ENCODE assay signal across 8 cellular contexts in the genomic region with DNA sequence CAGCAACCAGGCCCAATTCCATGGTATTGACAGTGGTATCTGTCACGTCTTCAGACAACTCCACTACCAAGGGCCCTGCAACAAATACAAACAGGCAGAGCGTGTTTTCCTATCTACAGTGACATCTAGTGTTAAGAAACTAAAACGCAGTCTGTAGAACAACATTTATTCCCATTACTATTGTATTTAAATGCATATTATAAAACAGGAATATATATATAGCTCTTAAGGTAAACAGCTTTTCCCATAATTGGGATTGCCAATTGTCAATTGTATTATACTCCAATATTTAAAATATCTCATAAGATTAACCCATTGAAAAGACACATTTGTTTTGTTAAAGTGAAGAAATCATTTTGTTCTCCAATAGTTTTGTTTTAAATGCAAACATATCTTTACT.
DNase-seq lines count a peak whose midpoint lies in the region; ATAC-seq lines count a peak whose summit lies in the region.

No MANE protein-coding gene starts in this region.

- no peaks in the 10 kb centered on the region for H3K27me3 ChIP-seq in adipocyte (replicated peaks; ENCODE audit: control insufficient read depth, insufficient read depth, low read length)
- H3K27me3 ChIP-seq in right cardiac atrium (ENCODE audit: control insufficient read depth, insufficient read depth), result no peaks in the 10 kb centered on the region

- H3K9me3 ChIP-seq in adipocyte (ENCODE audit: control insufficient read depth, low read length) (no peaks in the 10 kb centered on the region), right cardiac atrium (ENCODE audit: control insufficient read depth, low read length) (no peaks in the 10 kb centered on the region)

- H3K27ac Mint-ChIP-seq in stimulated activated naive B cell treated with anti-CD40 and anti-IgM and Interleukin-4, amounts not matched to agents 10 μg/mL and 1 μg/mL and 100 μg/mL, for 72 hours, result no peak overlapping the region

- H3K9ac ChIP-seq in adipocyte (ENCODE audit: low read length), result peak overlapping the region; percentile 68

- no peak overlapping the region for H3K4me3 Mint-ChIP-seq in stimulated activated naive B cell treated with anti-CD40 and anti-IgM and Interleukin-4, amounts not matched to agents 10 μg/mL and 1 μg/mL and 100 μg/mL, for 72 hours

- H3K4me1 ChIP-seq in adipocyte (ENCODE audit: control insufficient read depth, insufficient read depth, low read length), result peaks cover 28% of the 10 kb centered on the region
- peaks cover 2% of the 10 kb centered on the region for H3K4me1 ChIP-seq in right cardiac atrium (ENCODE audit: control insufficient read depth, insufficient read depth, low read length)

- 10% methylated on average over 3 of the region's 3 CpGs for WGBS in right cardiac atrium

- no peaks in the 10 kb centered on the region for H3K27me3 Mint-ChIP-seq in stimulated activated naive B cell treated with anti-CD40 and anti-IgM and Interleukin-4, amounts not matched to agents 10 μg/mL and 1 μg/mL and 100 μg/mL, for 72 hours

- no peaks in the 10 kb centered on the region for H3K36me3 ChIP-seq in adipocyte (ENCODE audit: control insufficient read depth, insufficient read depth, low read length, severe bottlenecking)

- H3K4me1 Mint-ChIP-seq in stimulated activated naive B cell treated with anti-CD40 and anti-IgM and Interleukin-4, amounts not matched to agents 10 μg/mL and 1 μg/mL and 100 μg/mL, for 72 hours, result peaks cover 10 to 32% of the 10 kb centered on the region in 2 donors

- intact Hi-C loops in right cardiac atrium (cut with DNase I), result loop anchor here in 1 of 4 donors (10.0 kb wide), 1 partner anchor 771 kb away; no protein-coding TSS in a partner anchor

- H3K27ac ChIP-seq in right cardiac atrium (ENCODE audit: low read length), result no peak overlapping the region

- peak; percentile 65 for DNase-seq in GM03348 (ENCODE audit: low spot score)
- DNase-seq in NCI-H2081 (lab: John Stamatoyannopoulos, UW), result peak; percentile 18 to 64
- peak; percentile 84 for DNase-seq in adipocyte (ENCODE audit: low read depth)
- no peak for DNase-seq in right cardiac atrium
- no peak for DNase-seq in stimulated activated naive B cell treated with anti-CD40 and anti-IgM and Interleukin-4, amounts not matched to agents 10 μg/mL and 1 μg/mL and 100 μg/mL, for 72 hours
- DNase-seq in HK-2 (ENCODE audit: unreplicated experiment), result no peak

- H3K36me3 Mint-ChIP-seq in stimulated activated naive B cell treated with anti-CD40 and anti-IgM and Interleukin-4, amounts not matched to agents 10 μg/mL and 1 μg/mL and 100 μg/mL, for 72 hours, result peaks cover 11 to 19% of the 10 kb centered on the region in 2 donors

- peak overlapping the region; percentile 52 for H3K4me3 ChIP-seq in adipocyte (ENCODE audit: low read length)
- no peak overlapping the region for H3K4me3 ChIP-seq in right cardiac atrium (ENCODE audit: low read length)

- peak; percentile 54 for ATAC-seq in HG02610 (IDR thresholded peaks at IDR 0.05; ENCODE audit: unreplicated experiment)
- ATAC-seq in right cardiac atrium, result peak; percentile 63 to 80
- peak; percentile 62 to 81 for ATAC-seq in stimulated activated naive B cell treated with anti-CD40 and anti-IgM and Interleukin-4, amounts not matched to agents 10 μg/mL and 1 μg/mL and 100 μg/mL, for 72 hours (replicated peaks)
- no peak for ATAC-seq in HG02852 (IDR thresholded peaks at IDR 0.05; ENCODE audit: unreplicated experiment)

- H3K9me3 Mint-ChIP-seq in stimulated activated naive B cell treated with anti-CD40 and anti-IgM and Interleukin-4, amounts not matched to agents 10 μg/mL and 1 μg/mL and 100 μg/mL, for 72 hours, result peaks cover 3 to 4% of the 10 kb centered on the region in 2 donors

Comparison
In these comparisons a context has a peak if more than half of its experiments do, and no peak if none do; other contexts are left out.
1. DNase-seq: peak in GM03348 (single experiment), NCI-H2081 (2 of 2) and adipocyte (single experiment); none in right cardiac atrium (0 of 3), stimulated activated naive B cell treated with anti-CD40 and anti-IgM and Interleukin-4, amounts not matched to agents 10 μg/mL and 1 μg/mL and 100 μg/mL, for 72 hours (single experiment) and HK-2 (single experiment).